ENCODE assay signal across 8 cellular contexts in the genomic region with DNA sequence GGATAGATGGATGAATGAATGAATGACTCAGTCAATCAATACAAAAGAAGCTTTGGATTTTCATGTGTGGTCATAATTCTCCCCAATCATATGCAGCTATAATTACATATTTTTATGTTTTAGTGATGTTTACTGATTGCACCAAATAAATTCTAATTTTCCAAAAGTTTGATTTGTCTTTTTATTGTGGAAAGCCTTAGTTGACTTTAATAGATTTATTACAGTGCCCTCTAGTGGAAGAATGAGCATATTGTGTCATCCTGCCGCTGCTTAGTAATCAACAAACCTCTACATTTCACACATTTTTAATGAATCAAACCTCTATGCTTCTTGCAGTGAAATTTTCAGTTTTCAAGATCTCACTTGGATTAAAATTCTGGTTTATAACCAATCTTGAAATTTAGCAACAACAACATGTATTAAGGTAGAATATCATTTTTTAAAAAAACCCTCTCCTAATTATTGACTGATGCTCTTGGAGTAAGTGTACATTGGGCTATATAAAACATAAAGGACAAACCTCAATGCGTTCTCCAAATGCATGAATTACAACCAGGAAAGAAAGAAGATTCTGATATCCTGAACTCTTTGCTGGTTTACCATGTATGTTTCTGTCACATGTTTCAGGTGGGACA. TPM values are rescaled to one million over a fixed set of nuclear protein-coding genes. Genes with fewer than 3 reads are reported as not detected.
DNase-seq lines count a peak whose midpoint lies in the region; ATAC-seq, FAIRE-seq and TF ChIP-seq lines count a peak whose summit lies in the region.

No MANE protein-coding gene starts in this region.

- no peaks in the 10 kb centered on the region for H3K36me3 ChIP-seq in K562 (ENCODE audit: control insufficient read depth, insufficient read depth, low read length)

- no peak for TF ChIP-seq EP300 in K562 (IDR thresholded peaks at IDR 0.05; ENCODE audit: low read length)

- H3K9me1 ChIP-seq in K562 (ENCODE audit: control insufficient read depth, insufficient read depth, low read length), result no peaks in the 10 kb centered on the region

- no peak overlapping the region for H3K27ac ChIP-seq in K562 (ENCODE audit: extremely low read depth, low read depth, low read length)

- H2AFZ ChIP-seq in K562 (ENCODE audit: low read depth, low read length), result no peak overlapping the region

- H3K79me2 ChIP-seq in K562 (ENCODE audit: control insufficient read depth, insufficient read depth, low read length), result no peaks in the 10 kb centered on the region

- H3K9ac ChIP-seq in K562 (ENCODE audit: insufficient read depth in 1 of 2, low read depth in 2 of 2, low read length in 2 of 2), result no peak overlapping the region

- H3K4me3 ChIP-seq in K562, result no peak overlapping the region

- BruUV-seq in K562 (replicated peaks; lab: Mats Ljungman, UMichigan), result no TSS peak

- no peak for FAIRE-seq in K562 (lab: Jason Lieb, UNC)

- 0% methylated on average over 1 of the region's 2 CpGs for WGBS in K562 (ENCODE audit: insufficient coverage, low coverage, missing lambda C conversion rate)

- H3K4me2 ChIP-seq in K562 (ENCODE audit: insufficient read depth, low read length), result no peak overlapping the region

- no peaks in the 10 kb centered on the region for H3K9me3 ChIP-seq in K562 (replicated peaks; ENCODE audit: control insufficient read depth, insufficient read depth, low read depth, low read length)

- ATAC-seq in K562, result no peak
- ATAC-seq in GM19395 (IDR thresholded peaks at IDR 0.05; ENCODE audit: unreplicated experiment), result no peak

- no peak for TF ChIP-seq POLR2A in K562 (conservative IDR thresholded peaks at IDR 0.05)

- no peaks in the 10 kb centered on the region for H3K4me1 ChIP-seq in K562 (replicated peaks in 1 of 2; ENCODE audit: control insufficient read depth in 2 of 2, insufficient read depth in 2 of 2, low read length in 2 of 2)

- H3K27me3 ChIP-seq in K562 (ENCODE audit: control insufficient read depth in 2 of 2, insufficient read depth in 2 of 2, low read length in 2 of 2), result no peaks in the 10 kb centered on the region

- DNase-seq in NCI-H510A treated with DMSO at 0.1 percent for 48 hours (lab: John Stamatoyannopoulos, UW) (peak; percentile 40), NCI-H510A (lab: John Stamatoyannopoulos, UW) (no peak), HuH-7 (ENCODE audit: low spot score) (peak; percentile 20), K562 (ENCODE audit: extremely low read depth in 1 of 4, low spot score in 3 of 4) (peak; percentile 10 to 26 (median 16)), myocyte (ENCODE audit: low read depth) (peak; percentile 50), epidermal melanocyte (ENCODE audit: insufficient read length, low spot score) (no peak)
- DNase-seq in activated naive CD4-positive, alpha-beta T cell treated with anti-CD3 and anti-CD28 coated beads, Interleukin-2, amount 50 U/mL, for 16 hours, result no peak

- CTCF ChIA-PET in K562 (lab: Yijun Ruan, JAX; ENCODE audit: low intra/inter-chr PET ratio), result no interaction called here

- no peaks in the 10 kb centered on the region for H4K20me1 ChIP-seq in K562 (replicated peaks; ENCODE audit: control insufficient read depth, insufficient read depth, low read length)

- intact Hi-C loops in K562 (cut with micrococcal nuclease), result loop anchor here (1.0 kb wide), 1 partner anchor 46 kb away; no protein-coding TSS in a partner anchor

- in situ Hi-C loops in K562 (cut with MboI), result no loop called here

- peak; percentile 32 to 37 for TF ChIP-seq RAD21 in K562 (CRISPR knock-in tag; conservative IDR thresholded peaks at IDR 0.05 in 1 of 2, IDR thresholded peaks at IDR 0.05 in 1 of 2)

- POLR2A ChIA-PET in K562 (lab: Yijun Ruan, JAX), result no interaction called here

- TF ChIP-seq CTCF in K562 (IDR thresholded peaks at IDR 0.05 in 2 of 3, conservative IDR thresholded peaks at IDR 0.05 in 1 of 3; ENCODE audit: insufficient read depth in 2 of 3, low read depth in 1 of 3, low read length in 3 of 3), result peak; percentile 18 to 57 (median 22); a peak in 3 of 6 replicates

TF ChIP-seq in K562, 482 proteins besides CTCF, POLR2A, EP300 and RAD21:
- TF ChIP-seq ZNF24 (IDR thresholded peaks at IDR 0.05), result peak; percentile 46; the same call in 1 of the 2 replicates
- no peak for TF ChIP-seq ZNF253 (CRISPR knock-in tag; conservative IDR thresholded peaks at IDR 0.05)
- no peak for TF ChIP-seq CAMTA2 (CRISPR knock-in tag; conservative IDR thresholded peaks at IDR 0.05)
- no peak for TF ChIP-seq CEBPG (CRISPR knock-in tag; IDR thresholded peaks at IDR 0.05)
- 0 out of 4 replicates have a peak, but pooled peaks of 1 of the 2 experiments have one; percentile 25 for TF ChIP-seq CEBPG (tag; conservative IDR thresholded peaks at IDR 0.05 in 1 of 2, IDR thresholded peaks at IDR 0.05 in 1 of 2)
- TF ChIP-seq TCF7L2 (IDR thresholded peaks at IDR 0.05; ENCODE audit: low read depth, low read length), result no peak
- TF ChIP-seq BMI1 (IDR thresholded peaks at IDR 0.05; ENCODE audit: low read length), result no peak

RNA-seq across cellular contexts. Expression of gene PNLIP, which starts 55.6 kb away (rescaled TPM):
- total RNA-seq in K562 (2011; cell fraction: chromatin; rRNA removed; ENCODE audit: low replicate concordance), result not detected in 2 replicates
- total RNA-seq in K562 (2011; cell fraction: nucleolus; rRNA removed), result not detected in 2 replicates
- total RNA-seq in K562 (2011; cell fraction: nucleoplasm; rRNA removed), result not detected in 2 replicates
- not detected in 2 replicates for total RNA-seq in K562 (2014; rRNA removed)
- total RNA-seq in K562 (2014; rRNA removed; fragmentation: Illumina TruSeq; extraction: Trizol), result not detected in 2 replicates
- not detected in 2 replicates for total RNA-seq in K562 (2015; rRNA removed; fragmentation: Illumina TruSeq; extraction: Trizol)
- total RNA-seq in K562 (2021), result 0.69 and 1.1 TPM in 2 replicates
- not detected in 2 replicates for polyA plus RNA-seq in K562 (2011; rRNA removed)
- not detected in 2 replicates for polyA plus RNA-seq in K562 (2011; cell fraction: cytosol; rRNA removed)
- polyA plus RNA-seq in K562 (2011; cell fraction: nucleus; rRNA removed), result not detected in 2 replicates
- polyA plus RNA-seq in K562 (2012), result not detected in 2 replicates
- polyA plus RNA-seq in K562 (2014; fragmentation: Illumina TruSeq; extraction: Trizol), result not detected in 2 replicates
- not detected for polyA plus RNA-seq in K562 (2014; fragmentation: Nextera tagmentation; extraction: Ambion mirVana)
- polyA plus RNA-seq in K562 (2014; rRNA removed), result not detected in 2 replicates
- not detected in 2 replicates for polyA minus RNA-seq in K562 (2011; rRNA and poly(A)+ RNA removed)
- not detected in 2 replicates for polyA minus RNA-seq in K562 (2011; cell fraction: cytosol; rRNA and poly(A)+ RNA removed)
- polyA minus RNA-seq in K562 (2011; cell fraction: nucleus; rRNA and poly(A)+ RNA removed), result not detected in 2 replicates
- not detected in 2 replicates for total RNA-seq in myocyte
- polyA plus RNA-seq in myocyte (2012), result not detected

Comparison
In these comparisons a context has a peak if more than half of its experiments do, and no peak if none do; other contexts are left out.
1. DNase-seq: peak in NCI-H510A treated with DMSO at 0.1 percent for 48 hours (single experiment), HuH-7 (single experiment), K562 (4 of 4) and myocyte (single experiment); none in NCI-H510A (single experiment), activated naive CD4-positive, alpha-beta T cell treated with anti-CD3 and anti-CD28 coated beads, Interleukin-2, amount 50 U/mL, for 16 hours (single experiment) and epidermal melanocyte (single experiment).